ENCODE assay signal across 1 cellular context in the genomic region with DNA sequence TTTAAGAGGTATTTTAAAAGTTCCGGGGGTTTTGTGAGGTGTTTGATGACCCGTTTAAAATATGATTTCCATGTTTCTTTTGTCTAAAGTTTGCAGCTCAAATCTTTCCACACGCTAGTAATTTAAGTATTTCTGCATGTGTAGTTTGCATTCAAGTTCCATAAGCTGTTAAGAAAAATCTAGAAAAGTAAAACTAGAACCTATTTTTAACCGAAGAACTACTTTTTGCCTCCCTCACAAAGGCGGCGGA.
TF ChIP-seq lines count a peak whose summit lies in the region.

No MANE protein-coding gene starts in this region.

TF ChIP-seq in HCT116, 20 proteins besides CTCF, POLR2A, EP300 and RAD21:
- TF ChIP-seq, protein P1, sequence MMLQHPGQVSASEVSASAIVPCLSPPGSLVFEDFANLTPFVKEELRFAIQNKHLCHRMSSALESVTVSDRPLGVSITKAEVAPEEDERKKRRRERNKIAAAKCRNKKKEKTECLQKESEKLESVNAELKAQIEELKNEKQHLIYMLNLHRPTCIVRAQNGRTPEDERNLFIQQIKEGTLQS (IDR thresholded peaks at IDR 0.05), result no peak
- TF ChIP-seq ELF1 (IDR thresholded peaks at IDR 0.05; ENCODE audit: borderline replicate concordance, low read depth), result no peak
- TF ChIP-seq FOSL1 (IDR thresholded peaks at IDR 0.05; ENCODE audit: low read depth), result no peak
- TF ChIP-seq JUND (IDR thresholded peaks at IDR 0.05), result no peak
- TF ChIP-seq, protein P2, sequence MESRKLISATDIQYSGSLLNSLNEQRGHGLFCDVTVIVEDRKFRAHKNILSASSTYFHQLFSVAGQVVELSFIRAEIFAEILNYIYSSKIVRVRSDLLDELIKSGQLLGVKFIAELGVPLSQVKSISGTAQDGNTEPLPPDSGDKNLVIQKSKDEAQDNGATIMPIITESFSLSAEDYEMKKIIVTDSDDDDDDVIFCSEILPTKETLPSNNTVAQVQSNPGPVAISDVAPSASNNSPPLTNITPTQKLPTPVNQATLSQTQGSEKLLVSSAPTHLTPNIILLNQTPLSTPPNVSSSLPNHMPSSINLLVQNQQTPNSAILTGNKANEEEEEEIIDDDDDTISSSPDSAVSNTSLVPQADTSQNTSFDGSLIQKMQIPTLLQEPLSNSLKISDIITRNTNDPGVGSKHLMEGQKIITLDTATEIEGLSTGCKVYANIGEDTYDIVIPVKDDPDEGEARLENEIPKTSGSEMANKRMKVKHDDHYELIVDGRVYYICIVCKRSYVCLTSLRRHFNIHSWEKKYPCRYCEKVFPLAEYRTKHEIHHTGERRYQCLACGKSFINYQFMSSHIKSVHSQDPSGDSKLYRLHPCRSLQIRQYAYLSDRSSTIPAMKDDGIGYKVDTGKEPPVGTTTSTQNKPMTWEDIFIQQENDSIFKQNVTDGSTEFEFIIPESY (IDR thresholded peaks at IDR 0.05; ENCODE audit: extremely low read depth, insufficient replicate concordance, low read length), result no peak
- no peak for TF ChIP-seq EGR1 (IDR thresholded peaks at IDR 0.05; ENCODE audit: low read depth)
- no peak for TF ChIP-seq POLR2AphosphoS5 (IDR thresholded peaks at IDR 0.05; ENCODE audit: low read depth, low read length)
- no peak for TF ChIP-seq ZFX (IDR thresholded peaks at IDR 0.05)
- no peak for TF ChIP-seq YY1 (IDR thresholded peaks at IDR 0.05; ENCODE audit: extremely low read depth, insufficient replicate concordance, low read depth, low read length)
- no peak for TF ChIP-seq EZH2phosphoT487 (IDR thresholded peaks at IDR 0.05; ENCODE audit: borderline replicate concordance)
- TF ChIP-seq SRF (IDR thresholded peaks at IDR 0.05; ENCODE audit: low read depth), result no peak
- TF ChIP-seq SIN3A (IDR thresholded peaks at IDR 0.05; ENCODE audit: low read depth), result no peak
- no peak for TF ChIP-seq TCF7L2 (IDR thresholded peaks at IDR 0.05; ENCODE audit: borderline replicate concordance, extremely low read depth, insufficient read depth, insufficient read length)
- no peak for TF ChIP-seq SP1 (IDR thresholded peaks at IDR 0.05; ENCODE audit: low read depth)
- TF ChIP-seq, protein P3, sequence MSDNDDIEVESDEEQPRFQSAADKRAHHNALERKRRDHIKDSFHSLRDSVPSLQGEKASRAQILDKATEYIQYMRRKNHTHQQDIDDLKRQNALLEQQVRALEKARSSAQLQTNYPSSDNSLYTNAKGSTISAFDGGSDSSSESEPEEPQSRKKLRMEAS (IDR thresholded peaks at IDR 0.05), result no peak
- TF ChIP-seq ZNF274 (IDR thresholded peaks at IDR 0.05; ENCODE audit: low read depth, low read length), result no peak
- TF ChIP-seq EZH2 (IDR thresholded peaks at IDR 0.05), result no peak
- no peak for TF ChIP-seq CEBPB (IDR thresholded peaks at IDR 0.05; ENCODE audit: low read depth)
- no peak for TF ChIP-seq CBX3 (IDR thresholded peaks at IDR 0.05; ENCODE audit: low read depth)
